In genomic region chr10:122468220-122468922, GRCh38 we compare ENCODE assay signal across 1 cellular context.
TF ChIP-seq lines count a peak whose summit lies in the region.

No MANE protein-coding gene starts in this region.

TF ChIP-seq in endothelial cell of umbilical vein, 7 proteins besides CTCF, POLR2A, EP300 and RAD21 (continued from another document):
- TF ChIP-seq JUN (IDR thresholded peaks at IDR 0.05; ENCODE audit: borderline replicate concordance, insufficient read depth, insufficient read length, low read depth) = no peak
- no peak for TF ChIP-seq FOS (IDR thresholded peaks at IDR 0.05; ENCODE audit: borderline replicate concordance, insufficient read depth, low read length)
- TF ChIP-seq POLR2AphosphoS5 (IDR thresholded peaks at IDR 0.05; ENCODE audit: insufficient read depth, low read depth, low read length) = no peak
- TF ChIP-seq EZH2 (IDR thresholded peaks at IDR 0.05; ENCODE audit: borderline replicate concordance, low read depth, low read length, severe bottlenecking) = no peak
- TF ChIP-seq, protein P1, sequence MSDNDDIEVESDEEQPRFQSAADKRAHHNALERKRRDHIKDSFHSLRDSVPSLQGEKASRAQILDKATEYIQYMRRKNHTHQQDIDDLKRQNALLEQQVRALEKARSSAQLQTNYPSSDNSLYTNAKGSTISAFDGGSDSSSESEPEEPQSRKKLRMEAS (IDR thresholded peaks at IDR 0.05; ENCODE audit: insufficient read depth, insufficient read length) = no peak
